20 cellular contexts compared by ENCODE assay signal in the genomic region with DNA sequence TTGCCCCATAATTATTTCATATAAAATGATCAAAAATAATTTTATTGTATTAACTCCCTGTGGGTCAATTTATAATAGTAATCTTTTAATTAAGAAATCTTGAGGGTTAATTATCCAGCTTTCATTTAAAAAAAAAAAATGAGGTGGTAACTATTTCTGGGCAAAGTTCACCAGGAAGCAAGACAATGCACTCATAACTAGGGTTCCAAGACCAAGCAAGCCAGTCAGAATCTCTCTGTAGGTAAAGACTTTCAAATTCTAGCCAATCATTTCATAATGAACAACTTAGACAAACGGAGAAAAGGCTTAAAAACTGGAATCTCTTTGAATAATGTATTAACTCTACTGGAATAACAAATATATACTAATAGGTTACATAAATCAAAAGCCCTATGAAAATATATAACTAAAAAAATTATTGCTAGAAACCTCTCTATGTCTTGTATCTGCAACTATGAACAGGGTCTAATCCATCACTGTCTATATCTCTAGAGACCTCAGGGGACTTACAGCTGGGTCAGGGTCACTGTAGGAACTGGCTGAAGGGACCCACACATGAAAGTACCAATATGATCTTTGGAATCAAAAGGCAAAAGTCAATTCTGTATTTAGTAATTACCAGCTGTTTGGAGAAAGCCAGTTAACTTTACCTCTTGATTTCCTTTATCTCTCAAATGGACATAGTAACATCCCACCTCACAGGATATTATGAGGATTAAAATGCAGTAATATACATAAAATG. TPM values are rescaled to one million over a fixed set of nuclear protein-coding genes. Genes with fewer than 3 reads are reported as not detected.
A peak's percentile ranks its signal among the peaks of the same experiment; 100 is the strongest.
DNase-seq lines count a peak whose midpoint lies in the region; ATAC-seq and TF ChIP-seq lines count a peak whose summit lies in the region.
"Had no signal": no experiment of that assay in that cellular context is flagged by ENCODE, and none has a peak within 500 bp of the region (broad histone marks: within the 10 kb centered on the region; RNA-seq: fewer than 3 reads in every experiment).

No MANE protein-coding gene starts in this region.

- H3K9me3 ChIP-seq in adipocyte (ENCODE audit: control insufficient read depth, low read length) (no peaks in the 10 kb centered on the region), endodermal cell (ENCODE audit: control insufficient read depth, low read length) (no peaks in the 10 kb centered on the region), mesodermal cell (ENCODE audit: control insufficient read depth, low read length) (no peaks in the 10 kb centered on the region), tibial nerve (no peaks in the 10 kb centered on the region)
- H3K9me3 ChIP-seq: BE2C, SJCRH30 had no signal

- no peak for TF ChIP-seq EP300 in tibial nerve (IDR thresholded peaks at IDR 0.05)

- H3K27me3 Mint-ChIP-seq in endodermal cell (ENCODE audit: insufficient read depth), result no peaks in the 10 kb centered on the region

- peaks cover 6% of the 10 kb centered on the region for H3K36me3 Mint-ChIP-seq in endodermal cell (ENCODE audit: low read depth)

- ATAC-seq in HG02840 (IDR thresholded peaks at IDR 0.05; ENCODE audit: low FRiP score, unreplicated experiment), result no peak
- ATAC-seq: GM12878 had no signal

- H3K36me3 ChIP-seq in adipocyte (ENCODE audit: control insufficient read depth, insufficient read depth, low read length, severe bottlenecking) (no peaks in the 10 kb centered on the region), endodermal cell (ENCODE audit: control insufficient read depth, insufficient read depth, low read length) (peaks cover 8% of the 10 kb centered on the region), mesodermal cell (ENCODE audit: control insufficient read depth, insufficient read depth, low read length) (no peaks in the 10 kb centered on the region), tibial nerve (no peaks in the 10 kb centered on the region)
- H3K36me3 ChIP-seq: BE2C had no signal

- H3K27ac Mint-ChIP-seq in endodermal cell, result peak overlapping the region; percentile 53
- H3K27ac Mint-ChIP-seq: T-helper 2 cell treated with Interferon-gamma antibody and Interleukin-4, amounts not matched to agents 5 μg/mL and 100 μg/mL, for 36 hours had no signal

- no peak overlapping the region for H3K4me3 Mint-ChIP-seq in endodermal cell
- H3K4me3 Mint-ChIP-seq: T-helper 2 cell treated with Interferon-gamma antibody and Interleukin-4, amounts not matched to agents 5 μg/mL and 100 μg/mL, for 36 hours had no signal

- H3K4me3 ChIP-seq in adipocyte (ENCODE audit: low read length), result peak overlapping the region; percentile 24
- no peak overlapping the region for H3K4me3 ChIP-seq in endodermal cell (ENCODE audit: low read length)
- H3K4me3 ChIP-seq in mesodermal cell (ENCODE audit: extremely low read depth, insufficient read depth, low read length, poor library complexity, severe bottlenecking), result no peak overlapping the region
- H3K4me3 ChIP-seq in tibial nerve, result no peak overlapping the region
- H3K4me3 ChIP-seq: GM12878, SJCRH30, skin epidermis had no signal

- H3K4me1 Mint-ChIP-seq in endodermal cell, result peaks cover 71% of the 10 kb centered on the region

- H3K27ac ChIP-seq in endodermal cell (ENCODE audit: low read depth, low read length) (no peak overlapping the region), mesodermal cell (ENCODE audit: low read depth, low read length, severe bottlenecking) (peak overlapping the region; percentile 38), tibial nerve (peak overlapping the region in 3 of 4 donors; percentile 13 to 66 (median 60))
- H3K27ac ChIP-seq: SJCRH30 had no signal

- TF ChIP-seq POLR2A in tibial nerve (IDR thresholded peaks at IDR 0.05), result no peak

- DNase-seq in adipocyte (ENCODE audit: low read depth) (no peak), endodermal cell (no peak), tibial nerve (ENCODE audit: low spot score in 2 of 2) (no peak), NCI-H446 (lab: John Stamatoyannopoulos, UW) (no peak), NCI-H2227 treated with DMSO at 0.1 percent for 48 hours (lab: John Stamatoyannopoulos, UW) (no peak)
- DNase-seq: activated effector memory CD4-positive, alpha-beta T cell treated with Interleukin-2 at 50 U/mL for 16 hours; BE2C; glutamatergic neuron; KG1; NCI-H1092; NCI-H69; OCI-M1; SJCRH30; stimulated activated CD4-positive, alpha-beta T cell treated with anti-CD3 and anti-CD28 coated beads, Interleukin-4, amount 100 ng/mL, for 4 hours; stimulated activated CD8-positive, alpha-beta memory T cell treated with anti-CD3 and anti-CD28 coated beads, Interleukin-4, amount 100 ng/mL, for 48 hours had no signal

- TF ChIP-seq CTCF in endodermal cell (conservative IDR thresholded peaks at IDR 0.05) (no peak), tibial nerve (IDR thresholded peaks at IDR 0.05) (no peak)

- H3K9ac ChIP-seq in adipocyte (ENCODE audit: low read length) (peak overlapping the region; percentile 18), endodermal cell (ENCODE audit: extremely low read depth, low read length, poor library complexity, severe bottlenecking) (no peak overlapping the region)

- no peaks in the 10 kb centered on the region for H3K9me3 Mint-ChIP-seq in endodermal cell
- H3K9me3 Mint-ChIP-seq: T-helper 2 cell treated with Interferon-gamma antibody and Interleukin-4, amounts not matched to agents 5 μg/mL and 100 μg/mL, for 36 hours had no signal

- no peaks in the 10 kb centered on the region for H3K27me3 ChIP-seq in adipocyte (replicated peaks; ENCODE audit: control insufficient read depth, insufficient read depth, low read length)
- no peaks in the 10 kb centered on the region for H3K27me3 ChIP-seq in endodermal cell (ENCODE audit: control insufficient read depth, insufficient read depth, low read length, poor library complexity, severe bottlenecking)
- no peaks in the 10 kb centered on the region for H3K27me3 ChIP-seq in tibial nerve
- H3K27me3 ChIP-seq: BE2C, SJCRH30 had no signal

- WGBS in endodermal cell (ENCODE audit: insufficient coverage in 1 of 2, insufficient read length in 1 of 2), 2 experiments, result no CpG with 5 or more reads among the region's 1 CpG
- WGBS in mesodermal cell (ENCODE audit: insufficient coverage in 2 of 2), 2 experiments, result no CpG with 5 or more reads among the region's 1 CpG
- 49 to 58% methylated on average over 1 of the region's 1 CpG for WGBS in tibial nerve, 2 donors

- H3K4me1 ChIP-seq in adipocyte (ENCODE audit: control insufficient read depth, insufficient read depth, low read length), result peaks cover 41% of the 10 kb centered on the region
- peaks cover 19% of the 10 kb centered on the region for H3K4me1 ChIP-seq in endodermal cell (ENCODE audit: control insufficient read depth, insufficient read depth, low read length)
- peaks cover 55% of the 10 kb centered on the region for H3K4me1 ChIP-seq in mesodermal cell (ENCODE audit: control insufficient read depth, insufficient read depth, low read length, poor library complexity, severe bottlenecking)
- peaks cover 0 to 67% (median 25%) of the 10 kb centered on the region in 4 donors for H3K4me1 ChIP-seq in tibial nerve

RNA-seq across cellular contexts. Expression of a gene that starts 43.3 kb away (rescaled TPM):
- total RNA-seq in endodermal cell, result 100 to 1,000 TPM; 460 to 557 TPM
- polyA plus RNA-seq in endodermal cell (2013, experiment 1 of 2), result 396 TPM
- polyA plus RNA-seq in endodermal cell (2013, experiment 2 of 2), result 358 TPM
- polyA plus RNA-seq in mesodermal cell (2013, experiment 1 of 2), result 546 TPM
- polyA plus RNA-seq in mesodermal cell (2013, experiment 2 of 2), result 502 TPM
- 100 to 1,000 TPM; 271 to 327 (median 293) TPM for total RNA-seq in tibial nerve
